ENCODE assay signal across 25 cellular contexts in the genomic region with DNA sequence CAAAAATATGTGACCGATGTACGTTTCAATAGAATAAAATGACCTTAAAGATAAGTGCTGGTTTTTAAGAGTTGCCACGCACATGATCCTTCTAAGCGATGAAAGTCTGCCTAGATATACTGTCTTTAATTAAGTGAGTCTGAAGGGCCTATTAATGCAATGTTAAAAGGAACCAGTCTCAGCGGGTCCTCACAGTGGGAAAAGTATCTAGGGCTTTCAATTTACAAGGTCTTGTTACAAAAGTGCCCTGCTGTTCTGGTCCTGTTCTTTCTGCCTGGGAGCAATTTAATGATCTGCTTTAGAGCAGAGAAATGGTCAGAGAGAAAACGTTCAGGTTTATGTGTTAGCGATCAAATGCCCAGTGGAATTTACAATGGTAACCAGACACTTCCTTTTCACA.
DNase-seq lines count a peak whose midpoint lies in the region; TF ChIP-seq lines count a peak whose summit lies in the region.
"Had no signal": no experiment of that assay in that cellular context is flagged by ENCODE, and none has a peak within 500 bp of the region (broad histone marks: within the 10 kb centered on the region; RNA-seq: fewer than 3 reads in every experiment).

No MANE protein-coding gene starts in this region.

- peaks cover 24% of the 10 kb centered on the region for H3K4me1 ChIP-seq in HUES64 (ENCODE audit: insufficient read depth, low read length)
- H3K4me1 ChIP-seq in ectodermal cell (ENCODE audit: control insufficient read depth, insufficient read depth, low read length), result peaks cover 19% of the 10 kb centered on the region
- peaks cover 7 to 20% of the 10 kb centered on the region in 2 donors for H3K4me1 ChIP-seq in neuronal stem cell (ENCODE audit: control insufficient read depth in 2 of 2, insufficient read depth in 1 of 2, low read depth in 1 of 2, low read length in 2 of 2)
- H3K4me1 ChIP-seq in Peyer's patch, result no peaks in the 10 kb centered on the region
- H3K4me1 ChIP-seq: lower lobe of right lung, testis had no signal

- H3K36me3 ChIP-seq in HUES64 (ENCODE audit: insufficient read depth, low read length) (no peaks in the 10 kb centered on the region), ectodermal cell (ENCODE audit: control insufficient read depth, insufficient read depth, low read length) (no peaks in the 10 kb centered on the region), neuronal stem cell (replicated peaks in 1 of 2; ENCODE audit: control insufficient read depth in 2 of 2, insufficient read depth in 2 of 2, low read length in 2 of 2) (no peaks in the 10 kb centered on the region), Peyer's patch (no peaks in the 10 kb centered on the region)
- H3K36me3 ChIP-seq: BE2C, brain microvascular endothelial cell, lower lobe of right lung had no signal

- H3K27me3 ChIP-seq in HUES64 (ENCODE audit: insufficient read depth, low read length) (peaks cover 87% of the 10 kb centered on the region), ectodermal cell (ENCODE audit: control insufficient read depth, insufficient read depth, low read length, poor library complexity, severe bottlenecking) (peaks cover 35% of the 10 kb centered on the region), neuronal stem cell (ENCODE audit: control insufficient read depth in 3 of 3, insufficient read depth in 3 of 3, low read depth in 1 of 3, low read length in 3 of 3) (peaks cover 2 to 49% (median 19%) of the 10 kb centered on the region in 3 experiments), Peyer's patch (no peaks in the 10 kb centered on the region)
- H3K27me3 ChIP-seq: BE2C, brain microvascular endothelial cell, testis had no signal

- 2% methylated on average over 7 of the region's 7 CpGs for whole genome bisulfite sequencing in HUES64
- 0 to 1% methylated on average over 7 of the region's 7 CpGs for WGBS in ectodermal cell, 2 experiments
- WGBS in neuronal stem cell (ENCODE audit: extremely low coverage in 2 of 2, insufficient read length in 2 of 2, insufficient replicate concordance in 1 of 2), 2 donors, result no CpG with 5 or more reads among the region's 7 CpGs

- H3K4me3 ChIP-seq in HUES64 (ENCODE audit: low read length) (peak overlapping the region; percentile 15), ectodermal cell (ENCODE audit: insufficient read depth, low read depth, low read length) (no peak overlapping the region), neuronal stem cell (ENCODE audit: low read length in 2 of 2) (no peak overlapping the region), Peyer's patch (no peak overlapping the region)
- H3K4me3 ChIP-seq: lower lobe of right lung, testis had no signal

- CTCF ChIA-PET in GM10248 (lab: Yijun Ruan, JAX), result no interaction called here

- no peak for TF ChIP-seq CTCF in Peyer's patch (IDR thresholded peaks at IDR 0.05)
- TF ChIP-seq CTCF in GM10248 (IDR thresholded peaks at IDR 0.05; ENCODE audit: control extremely low read depth, extremely low read depth, low read depth, missing control alignments), result no peak

- H3K4ac ChIP-seq in neuronal stem cell (ENCODE audit: low read length), result no peak overlapping the region

- no peak overlapping the region for H3K4me2 ChIP-seq in neuronal stem cell (ENCODE audit: insufficient read depth, low read length, poor library complexity, severe bottlenecking)

- POLR2A ChIA-PET in GM10248 (lab: Yijun Ruan, JAX), result no interaction called here

- H2BK120ac ChIP-seq in neuronal stem cell (ENCODE audit: low read depth, low read length), result no peak overlapping the region

- no peaks in the 10 kb centered on the region for H3K79me1 ChIP-seq in neuronal stem cell (ENCODE audit: low read depth, low read length)

- H4K8ac ChIP-seq in neuronal stem cell (ENCODE audit: low read depth, low read length), result no peak overlapping the region

- H3K14ac ChIP-seq in neuronal stem cell (ENCODE audit: low read length), result no peak overlapping the region

- H2BK12ac ChIP-seq in neuronal stem cell (ENCODE audit: low read length), result no peak overlapping the region

- no peak for TF ChIP-seq POLR2A in Peyer's patch (IDR thresholded peaks at IDR 0.05)

- H4K91ac ChIP-seq in neuronal stem cell (ENCODE audit: low read depth, low read length, poor library complexity), result no peak overlapping the region

- H3K27ac ChIP-seq in HUES64 (ENCODE audit: low read depth, low read length) (peak overlapping the region; percentile 48; the same call in 1 of the 2 replicates), ectodermal cell (ENCODE audit: insufficient read depth, low read depth, low read length, poor library complexity, severe bottlenecking) (peak overlapping the region; percentile 84), neuronal stem cell (replicated peaks; ENCODE audit: low read length) (no peak overlapping the region), Peyer's patch (no peak overlapping the region)
- H3K27ac ChIP-seq: brain microvascular endothelial cell, epithelial cell of prostate, lower lobe of right lung, testis had no signal

- H2BK15ac ChIP-seq in neuronal stem cell (ENCODE audit: low read length), result no peak overlapping the region

- no peak overlapping the region for H2BK5ac ChIP-seq in neuronal stem cell (ENCODE audit: low read length)

- DNase-seq in NCI-H2107 treated with DMSO at 0.1 percent for 48 hours (lab: John Stamatoyannopoulos, UW; ENCODE audit: unreplicated experiment) (peak; percentile 89), neuronal stem cell (ENCODE audit: low spot score) (peak; percentile 76), Peyer's patch (no peak), GM10248 (ENCODE audit: extremely low spot score) (no peak), NCI-H2196 (lab: John Stamatoyannopoulos, UW; ENCODE audit: unreplicated experiment) (no peak)
- DNase-seq: activated CD4-positive, alpha-beta T cell treated with anti-CD3 and anti-CD28 coated beads, Interleukin-2, amount 50 U/mL, for 48 hours; activated T-cell treated with anti-CD3 and anti-CD28 coated beads, Interleukin-2, amount 50 U/mL, for 24 hours; brain microvascular endothelial cell; cortex of kidney; foreskin melanocyte; GF-D8; immature natural killer cell; KBM-7; lower lobe of right lung; MV-4-11; naive B cell; NCI-H774; small intestine; stimulated activated CD4-positive, alpha-beta T cell treated with anti-CD3 and anti-CD28 coated beads, Interleukin-4, amount 100 ng/mL, for 4 hours; stimulated activated CD8-positive, alpha-beta memory T cell treated with anti-CD3 and anti-CD28 coated beads, Interleukin-4, amount 100 ng/mL, for 48 hours; testis had no signal

- no peak overlapping the region for H2AK5ac ChIP-seq in neuronal stem cell (ENCODE audit: low read depth, low read length)

- no peaks in the 10 kb centered on the region for H3K9me3 ChIP-seq in HUES64 (ENCODE audit: insufficient read depth, low read depth, low read length)
- H3K9me3 ChIP-seq in ectodermal cell (ENCODE audit: control insufficient read depth, low read length), result no peaks in the 10 kb centered on the region
- H3K9me3 ChIP-seq in neuronal stem cell (replicated peaks in 1 of 2; ENCODE audit: control insufficient read depth in 2 of 2, insufficient read depth in 1 of 2, low read depth in 1 of 2, low read length in 2 of 2), result no peaks in the 10 kb centered on the region
- H3K9me3 ChIP-seq in Peyer's patch, result no peaks in the 10 kb centered on the region
- H3K9me3 ChIP-seq: BE2C, lower lobe of right lung, testis had no signal

- H3K9ac ChIP-seq in HUES64 (ENCODE audit: low read depth, low read length), result no peak overlapping the region
- no peak overlapping the region for H3K9ac ChIP-seq in neuronal stem cell (ENCODE audit: low read depth, low read length, poor library complexity)

- no peak overlapping the region for H3K18ac ChIP-seq in neuronal stem cell (ENCODE audit: low read length)

- H2AFZ ChIP-seq in neuronal stem cell (ENCODE audit: low read length), result no peak overlapping the region

- no peak overlapping the region for H3K23ac ChIP-seq in neuronal stem cell (ENCODE audit: low read depth, low read length, poor library complexity)

Comparison
In these comparisons a context has a peak if more than half of its experiments do, and no peak if none do; other contexts are left out.
1. H3K27ac ChIP-seq: peak in HUES64 (single experiment) and ectodermal cell (single experiment); none in neuronal stem cell (single experiment) and Peyer's patch (0 of 4).
2. DNase-seq: peak in NCI-H2107 treated with DMSO at 0.1 percent for 48 hours (single experiment) and neuronal stem cell (single experiment); none in Peyer's patch (0 of 3), GM10248 (single experiment) and NCI-H2196 (single experiment).